ENCODE assay signal across 21 cellular contexts in genomic region chr14:95418858-95419257, GRCh38.
DNase-seq lines count a peak whose midpoint lies in the region; ATAC-seq and TF ChIP-seq lines count a peak whose summit lies in the region.
"Had no signal": no experiment of that assay in that cellular context is flagged by ENCODE, and none has a peak within 500 bp of the region (broad histone marks: within the 10 kb centered on the region; RNA-seq: fewer than 3 reads in every experiment).

No MANE protein-coding gene starts in this region.

- no peak for TF ChIP-seq CTCF in vagina (IDR thresholded peaks at IDR 0.05)

- peaks cover 9% of the 10 kb centered on the region for H3K9me3 Mint-ChIP-seq in activated naive CD8-positive, alpha-beta T cell treated with anti-CD3 and anti-CD28 coated beads, Interleukin-2, amount 50 U/mL, for 24 hours
- H3K9me3 Mint-ChIP-seq in activated naive CD8-positive, alpha-beta T cell treated with anti-CD3 and anti-CD28 coated beads for 36 hours = peaks cover 9% of the 10 kb centered on the region
- no peaks in the 10 kb centered on the region for H3K9me3 Mint-ChIP-seq in activated T-helper 17 cell treated with anti-CD3 and anti-CD28 coated beads, Interleukin-2, amount 50 U/mL, for 72 hours
- H3K9me3 Mint-ChIP-seq: CD4-positive, alpha-beta memory T cell; HFFc6 had no signal

- no peak overlapping the region for H3K4me3 Mint-ChIP-seq in activated naive CD8-positive, alpha-beta T cell treated with anti-CD3 and anti-CD28 coated beads, Interleukin-2, amount 50 U/mL, for 24 hours
- H3K4me3 Mint-ChIP-seq in activated naive CD8-positive, alpha-beta T cell treated with anti-CD3 and anti-CD28 coated beads for 36 hours = no peak overlapping the region
- H3K4me3 Mint-ChIP-seq in activated T-helper 17 cell treated with anti-CD3 and anti-CD28 coated beads, Interleukin-2, amount 50 U/mL, for 72 hours = no peak overlapping the region
- H3K4me3 Mint-ChIP-seq: CD4-positive, alpha-beta memory T cell; HFFc6 had no signal

- no peaks in the 10 kb centered on the region for H3K9me3 ChIP-seq in vagina
- H3K9me3 ChIP-seq: A549, BE2C, HAP-1 had no signal

- H3K27me3 ChIP-seq in vagina = no peaks in the 10 kb centered on the region
- H3K27me3 ChIP-seq: BE2C; BLaER1 treated with 17β-estradiol and CSF1 and Interleukin-3, amounts not matched to agents 10 nM and 100 nM had no signal

- H3K4me3 ChIP-seq in vagina = no peak overlapping the region
- H3K4me3 ChIP-seq: A549; BLaER1 treated with 17β-estradiol and CSF1 and Interleukin-3, amounts not matched to agents 10 nM and 100 nM; HAP-1 had no signal

- H3K27ac Mint-ChIP-seq in activated naive CD8-positive, alpha-beta T cell treated with anti-CD3 and anti-CD28 coated beads, Interleukin-2, amount 50 U/mL, for 24 hours = no peak overlapping the region
- no peak overlapping the region for H3K27ac Mint-ChIP-seq in activated naive CD8-positive, alpha-beta T cell treated with anti-CD3 and anti-CD28 coated beads for 36 hours
- peak overlapping the region; percentile 80 for H3K27ac Mint-ChIP-seq in activated T-helper 17 cell treated with anti-CD3 and anti-CD28 coated beads, Interleukin-2, amount 50 U/mL, for 72 hours
- H3K27ac Mint-ChIP-seq: HFFc6 had no signal

- no peaks in the 10 kb centered on the region for H3K27me3 Mint-ChIP-seq in activated naive CD8-positive, alpha-beta T cell treated with anti-CD3 and anti-CD28 coated beads, Interleukin-2, amount 50 U/mL, for 24 hours
- no peaks in the 10 kb centered on the region for H3K27me3 Mint-ChIP-seq in activated naive CD8-positive, alpha-beta T cell treated with anti-CD3 and anti-CD28 coated beads for 36 hours
- no peaks in the 10 kb centered on the region for H3K27me3 Mint-ChIP-seq in activated T-helper 17 cell treated with anti-CD3 and anti-CD28 coated beads, Interleukin-2, amount 50 U/mL, for 72 hours
- H3K27me3 Mint-ChIP-seq: CD4-positive, alpha-beta memory T cell had no signal

- H3K36me3 ChIP-seq in vagina = peaks cover 0 to 26% of the 10 kb centered on the region in 2 donors
- H3K36me3 ChIP-seq: BE2C, HAP-1 had no signal

- ATAC-seq in activated naive CD8-positive, alpha-beta T cell treated with anti-CD3 and anti-CD28 coated beads, Interleukin-2, amount 50 U/mL, for 24 hours = peak; percentile 33
- no peak for ATAC-seq in activated T-helper 17 cell treated with anti-CD3 and anti-CD28 coated beads, Interleukin-2, amount 50 U/mL, for 72 hours (replicated peaks)
- ATAC-seq: A549 had no signal

- no peak overlapping the region for H3K27ac ChIP-seq in vagina
- H3K27ac ChIP-seq: A549; BLaER1 treated with 17β-estradiol and CSF1 and Interleukin-3, amounts not matched to agents 10 nM and 100 nM had no signal

- DNase-seq in activated naive CD8-positive, alpha-beta T cell treated with anti-CD3 and anti-CD28 coated beads, Interleukin-2, amount 50 U/mL, for 24 hours = no peak
- DNase-seq in activated naive CD8-positive, alpha-beta T cell treated with anti-CD3 and anti-CD28 coated beads for 36 hours = no peak
- DNase-seq in posterior vena cava (ENCODE audit: low spot score) (peak; percentile 18), vagina (ENCODE audit: extremely low spot score in 2 of 2) (no peak), NCI-H1436 treated with DMSO at 0.1 percent for 48 hours (lab: John Stamatoyannopoulos, UW) (no peak)
- DNase-seq: 8988T; ACHN; AML-193; BE2C; Calu3; CD4-positive, alpha-beta memory T cell; COR-L47; DMS53; DMS79 treated with DMSO at 0.1 percent for 48 hours; GF-D8; GOT3; HFFc6 had no signal

- H3K4me1 Mint-ChIP-seq in activated naive CD8-positive, alpha-beta T cell treated with anti-CD3 and anti-CD28 coated beads, Interleukin-2, amount 50 U/mL, for 24 hours = no peaks in the 10 kb centered on the region
- no peaks in the 10 kb centered on the region for H3K4me1 Mint-ChIP-seq in activated naive CD8-positive, alpha-beta T cell treated with anti-CD3 and anti-CD28 coated beads for 36 hours
- H3K4me1 Mint-ChIP-seq in activated T-helper 17 cell treated with anti-CD3 and anti-CD28 coated beads, Interleukin-2, amount 50 U/mL, for 72 hours = peaks cover 6% of the 10 kb centered on the region

- TF ChIP-seq POLR2A in vagina (IDR thresholded peaks at IDR 0.05) = no peak

- peaks cover 4% of the 10 kb centered on the region for H3K4me1 ChIP-seq in vagina
- H3K4me1 ChIP-seq: A549, HAP-1 had no signal

- H3K36me3 Mint-ChIP-seq in activated naive CD8-positive, alpha-beta T cell treated with anti-CD3 and anti-CD28 coated beads, Interleukin-2, amount 50 U/mL, for 24 hours (ENCODE audit: low read depth) = peaks cover 37% of the 10 kb centered on the region
- peaks cover 45% of the 10 kb centered on the region for H3K36me3 Mint-ChIP-seq in activated naive CD8-positive, alpha-beta T cell treated with anti-CD3 and anti-CD28 coated beads for 36 hours
- H3K36me3 Mint-ChIP-seq in activated T-helper 17 cell treated with anti-CD3 and anti-CD28 coated beads, Interleukin-2, amount 50 U/mL, for 72 hours (ENCODE audit: low read depth) = peaks cover 91% of the 10 kb centered on the region

- intact Hi-C loops in posterior vena cava (cut with DNase I) (loop anchor here in 1 of 2 donors (10.0 kb wide), 1 partner anchor 84 kb away; no protein-coding TSS in a partner anchor), vagina (cut with DNase I) (no loop called here)
